In genomic region chr4:86594559-86595425, GRCh38 we compare ENCODE assay signal across 8 cellular contexts. TPM values are rescaled to one million over a fixed set of nuclear protein-coding genes. Genes with fewer than 3 reads are reported as not detected.
A peak's percentile ranks its signal among the peaks of the same experiment; 100 is the strongest.
DNase-seq lines count a peak whose midpoint lies in the region; ATAC-seq and TF ChIP-seq lines count a peak whose summit lies in the region.

No MANE protein-coding gene starts in this region.

- H3K4me1 ChIP-seq in Panc1 (ENCODE audit: control insufficient read depth, insufficient read depth, low read length): peaks cover 10% of the 10 kb centered on the region

- BruUV-seq in Panc1 (replicated peaks; lab: Mats Ljungman, UMichigan): no TSS peak

- TF ChIP-seq CTCF in C4-2B (conservative IDR thresholded peaks at IDR 0.05): no peak; the same call in none of the 2 replicates
- no peak for TF ChIP-seq CTCF in Panc1 (IDR thresholded peaks at IDR 0.05)

- CTCF ChIA-PET in Panc1 (lab: Charles Lee): interaction anchor here (0.8 to 1.1 kb wide), 2 partner anchors 76 to 96 kb away, joined by 3 read pairs; no protein-coding TSS in a partner anchor

- POLR2A ChIA-PET in Panc1 (lab: Charles Lee): interaction anchor here (0.6 kb wide), 1 partner anchor 277 kb away, joined by 5 read pairs; no protein-coding TSS in a partner anchor

- no peaks in the 10 kb centered on the region for H3K27me3 ChIP-seq in Panc1 (ENCODE audit: control insufficient read depth, insufficient read depth, low read length)

- DNase-seq in Panc1 (ENCODE audit: low read depth, low spot score) (no peak), astrocyte of the hippocampus (ENCODE audit: low read depth, low spot score) (peak; percentile 83), hypothalamus (lab: John Stamatoyannopoulos, UW) (peak in 43 of 51 donors; percentile 11 to 82 (median 50)), putamen (ENCODE audit: low spot score) (peak; percentile 70)

- in situ Hi-C loops in Panc1 (cut with HindIII; ENCODE audit: low pct_unique_long_range_greater_than_20kb, low sequenced_read_pairs): no loop called here

- no peaks in the 10 kb centered on the region; the same call in 1 of the 2 replicates for H3K36me3 ChIP-seq in Panc1 (ENCODE audit: control insufficient read depth, insufficient read depth, low read length)

- intact Hi-C loops in Panc1 (cut with micrococcal nuclease; ENCODE audit: unreplicated experiment): no loop called here

- ATAC-seq in GM18870 (IDR thresholded peaks at IDR 0.05; ENCODE audit: unreplicated experiment) (peak; percentile 5), HG03139 (IDR thresholded peaks at IDR 0.05; ENCODE audit: unreplicated experiment) (peak; percentile 20), Panc1 (peak; percentile 68), HG03097 (IDR thresholded peaks at IDR 0.05; ENCODE audit: low FRiP score, unreplicated experiment) (no peak)

- H3K9me3 ChIP-seq in Panc1 (ENCODE audit: control insufficient read depth, insufficient read depth, low read depth, low read length): no peaks in the 10 kb centered on the region

- H3K27ac ChIP-seq in C4-2B: peak overlapping the region; percentile 70
- peak overlapping the region; percentile 73 for H3K27ac ChIP-seq in Panc1 (ENCODE audit: low read length)

- H3K4me3 ChIP-seq in Panc1 (ENCODE audit: low read depth in 2 of 2, low read length in 2 of 2): peak overlapping the region; percentile 84

RNA-seq across cellular contexts. Expression of gene PTPN13, which starts 0.7 kb away (rescaled TPM):
- 12.5 TPM for total RNA-seq in Panc1 (2021; ENCODE audit: unreplicated experiment)
- polyA plus RNA-seq in Panc1 (2012; ENCODE audit: insufficient read length): 6.6 TPM
